ENCODE assay signal across 9 cellular contexts in genomic region chr11:35945137-35945518, GRCh38. TPM values are rescaled to one million over a fixed set of nuclear protein-coding genes. Genes with fewer than 3 reads are reported as not detected.
DNase-seq lines count a peak whose midpoint lies in the region; ATAC-seq, FAIRE-seq and TF ChIP-seq lines count a peak whose summit lies in the region.
"Had no signal": no experiment of that assay in that cellular context is flagged by ENCODE, and none has a peak within 500 bp of the region (broad histone marks: within the 10 kb centered on the region; RNA-seq: fewer than 3 reads in every experiment).

No MANE protein-coding gene starts in this region.

- H3K4me3 Mint-ChIP-seq in naive thymus-derived CD4-positive, alpha-beta T cell = peak overlapping the region; percentile 68 to 88 (median 74)

- H3K9ac ChIP-seq in HUES48 (ENCODE audit: low read depth, low read length) = no peak overlapping the region

- intact Hi-C loops in naive thymus-derived CD4-positive, alpha-beta T cell (cut with micrococcal nuclease) = no loop called here

- H3K4me3 ChIP-seq in AG04450 (ENCODE audit: low read depth, low read length) (peak overlapping the region; percentile 78), HUES48 (ENCODE audit: low read depth, low read length) (peak overlapping the region; percentile 84), bronchial epithelial cell (ENCODE audit: low read depth, low read length) (peak overlapping the region; percentile 54)
- no peak overlapping the region for H3K4me3 ChIP-seq in naive thymus-derived CD4-positive, alpha-beta T cell (ENCODE audit: low read length)

- peaks cover 5 to 17% (median 13%) of the 10 kb centered on the region in 7 donors for H3K4me1 Mint-ChIP-seq in naive thymus-derived CD4-positive, alpha-beta T cell

- FAIRE-seq in bronchial epithelial cell (lab: Jason Lieb, UNC) = no peak

- H3K9me3 ChIP-seq in AG04450 (ENCODE audit: control insufficient read depth, insufficient read depth, low read length) (no peaks in the 10 kb centered on the region), HUES48 (ENCODE audit: control insufficient read depth, insufficient read depth, low read length) (no peaks in the 10 kb centered on the region)
- H3K9me3 ChIP-seq in naive thymus-derived CD4-positive, alpha-beta T cell (ENCODE audit: control insufficient read depth in 2 of 3, low read length in 3 of 3) = no peaks in the 10 kb centered on the region

- POLR2A ChIA-PET in AG04450 (lab: Yijun Ruan, JAX) = no interaction called here
- POLR2A ChIA-PET in naive thymus-derived CD4-positive, alpha-beta T cell (lab: Charles Lee) = no interaction called here

- H3K27ac ChIP-seq in AG04450 (ENCODE audit: low read depth, low read length) (peak overlapping the region; percentile 13), HUES48 (ENCODE audit: low read depth, low read length) (no peak overlapping the region)
- no peak overlapping the region for H3K27ac ChIP-seq in naive thymus-derived CD4-positive, alpha-beta T cell (ENCODE audit: low read depth, low read length)

- H3K27me3 ChIP-seq in AG04450 (ENCODE audit: control insufficient read depth, insufficient read depth, low read length) = no peaks in the 10 kb centered on the region
- H3K27me3 ChIP-seq in HUES48 (ENCODE audit: control insufficient read depth, insufficient read depth, low read length) = peaks cover 24% of the 10 kb centered on the region
- no peaks in the 10 kb centered on the region for H3K27me3 ChIP-seq in bronchial epithelial cell (ENCODE audit: control insufficient read depth, insufficient read depth, low read length)
- H3K27me3 ChIP-seq in naive thymus-derived CD4-positive, alpha-beta T cell (ENCODE audit: control insufficient read depth in 2 of 2, insufficient read depth in 2 of 2, low read length in 2 of 2) = peaks cover 0 to 4% of the 10 kb centered on the region in 2 donors

- H3K36me3 ChIP-seq in HUES48 (ENCODE audit: control insufficient read depth, insufficient read depth, low read length) (no peaks in the 10 kb centered on the region), bronchial epithelial cell (ENCODE audit: control insufficient read depth, insufficient read depth, low read length) (no peaks in the 10 kb centered on the region)
- H3K36me3 ChIP-seq in naive thymus-derived CD4-positive, alpha-beta T cell (ENCODE audit: control insufficient read depth in 2 of 3, insufficient read depth in 3 of 3, low read length in 3 of 3) = no peaks in the 10 kb centered on the region

- no peak overlapping the region for H3K27ac Mint-ChIP-seq in naive thymus-derived CD4-positive, alpha-beta T cell

- TF ChIP-seq CTCF in AG04450 (IDR thresholded peaks at IDR 0.05; ENCODE audit: low read depth, low read length) = no peak
- no peak for TF ChIP-seq CTCF in bronchial epithelial cell (IDR thresholded peaks at IDR 0.05; ENCODE audit: insufficient read depth, low read length, severe bottlenecking)

- DNase-seq in AG04450 (ENCODE audit: low read depth, low spot score) (no peak), bronchial epithelial cell (ENCODE audit: low read depth) (no peak), NCI-H510A (lab: John Stamatoyannopoulos, UW) (no peak)
- no peak for DNase-seq in naive thymus-derived CD4-positive, alpha-beta T cell
- no peak for DNase-seq in activated CD4-positive, CD25-positive, alpha-beta regulatory T cell (lab: John Stamatoyannopoulos, UW)
- DNase-seq: NCI-H226 had no signal

- H3K27me3 Mint-ChIP-seq in naive thymus-derived CD4-positive, alpha-beta T cell = peaks cover 41 to 69% (median 51%) of the 10 kb centered on the region in 5 donors

- no peaks in the 10 kb centered on the region for H3K9me3 Mint-ChIP-seq in naive thymus-derived CD4-positive, alpha-beta T cell

- peaks cover 47% of the 10 kb centered on the region for H3K4me1 ChIP-seq in HUES48 (ENCODE audit: control insufficient read depth, insufficient read depth, low read length)
- peaks cover 0 to 6% of the 10 kb centered on the region in 2 donors for H3K4me1 ChIP-seq in naive thymus-derived CD4-positive, alpha-beta T cell (ENCODE audit: control insufficient read depth in 2 of 2, insufficient read depth in 2 of 2, low read length in 2 of 2)

- no peak for ATAC-seq in naive thymus-derived CD4-positive, alpha-beta T cell
- ATAC-seq in HG02981 (IDR thresholded peaks at IDR 0.05; ENCODE audit: unreplicated experiment) (no peak), GM21360 (IDR thresholded peaks at IDR 0.05; ENCODE audit: unreplicated experiment) (no peak)

- CTCF ChIA-PET in AG04450 (lab: Charles Lee) = interaction anchor here (1.4 to 2.3 kb wide), 2 partner anchors 104 to 123 kb away, joined by 3 to 8 read pairs; no protein-coding TSS in a partner anchor
- CTCF ChIA-PET in naive thymus-derived CD4-positive, alpha-beta T cell (lab: Charles Lee) = no interaction called here

- H3K36me3 Mint-ChIP-seq in naive thymus-derived CD4-positive, alpha-beta T cell = peaks cover 0 to 6% (median 0%) of the 10 kb centered on the region in 5 donors

RNA-seq across cellular contexts. Expression of gene LDLRAD3, which starts 1.3 kb away (rescaled TPM):
- polyA plus RNA-seq in AG04450 (2011; rRNA removed) = 7.8 and 8.8 TPM in 2 replicates
- polyA minus RNA-seq in AG04450 (2011; rRNA and poly(A)+ RNA removed) = 9.0 and 14.5 TPM in 2 replicates
- total RNA-seq in bronchial epithelial cell = 4.7 and 6.3 TPM in 2 replicates
- 1 to 10 TPM in 1 of 5 experiments, under 1 TPM in 3, not detected in 1; 0.08 to 6.9 (median 0.41) TPM for total RNA-seq in naive thymus-derived CD4-positive, alpha-beta T cell
- not detected for polyA plus RNA-seq in naive thymus-derived CD4-positive, alpha-beta T cell
